ENCODE assay signal across 19 cellular contexts in the genomic region with DNA sequence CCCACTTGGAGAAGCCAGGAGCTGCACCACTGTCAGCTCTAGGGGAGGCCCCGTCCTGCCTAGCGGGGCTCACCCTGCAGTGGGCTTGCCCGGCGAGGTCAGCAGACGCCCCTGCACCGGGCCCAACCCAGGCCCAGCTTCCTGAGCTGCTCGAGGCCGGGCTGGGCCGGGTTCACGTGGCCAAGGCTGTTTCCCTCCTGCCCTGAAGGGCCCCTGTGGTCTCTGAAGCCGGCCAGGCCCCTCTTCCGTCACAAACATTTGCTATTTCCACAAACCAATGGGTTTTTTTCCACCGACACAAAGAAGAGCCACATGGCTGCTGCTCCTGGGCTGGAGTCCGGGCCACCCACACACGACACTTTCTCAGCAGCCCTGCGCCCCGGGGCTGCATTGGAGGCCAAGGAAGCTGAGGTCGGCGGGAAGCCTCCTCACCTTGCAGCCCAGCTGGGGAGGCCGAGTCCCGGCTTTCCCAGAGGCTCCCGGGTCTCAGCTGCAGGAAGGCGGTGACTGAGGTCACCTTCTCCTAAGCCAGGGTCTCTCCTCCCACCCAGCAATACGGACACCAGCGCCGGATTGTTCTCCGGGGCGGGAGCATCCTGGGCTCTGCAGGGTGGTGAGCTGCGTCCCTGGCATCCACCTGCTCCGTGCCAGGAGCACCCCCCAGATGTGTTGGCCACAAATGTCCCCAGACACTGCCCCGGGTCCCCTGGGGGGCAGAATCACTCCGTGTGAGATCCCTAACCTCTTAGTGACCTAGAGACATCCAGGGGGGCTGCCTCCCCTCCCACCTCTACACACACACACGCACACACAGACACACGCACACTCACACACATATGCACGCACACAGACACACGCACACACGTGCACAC.
DNase-seq lines count a peak whose midpoint lies in the region; ATAC-seq and TF ChIP-seq lines count a peak whose summit lies in the region.
"Had no signal": no experiment of that assay in that cellular context is flagged by ENCODE, and none has a peak within 500 bp of the region (broad histone marks: within the 10 kb centered on the region; RNA-seq: fewer than 3 reads in every experiment).

No MANE protein-coding gene starts in this region.

- H3K4me1 Mint-ChIP-seq in endodermal cell = no peaks in the 10 kb centered on the region

- H3K4me1 ChIP-seq in BLaER1 (peaks cover 86% of the 10 kb centered on the region), HEK293 (ENCODE audit: control insufficient read depth, insufficient read depth, low read length) (no peaks in the 10 kb centered on the region), endodermal cell (ENCODE audit: control insufficient read depth, insufficient read depth, low read length) (no peaks in the 10 kb centered on the region), mucosa of descending colon (ENCODE audit: low read depth) (no peaks in the 10 kb centered on the region)

- H4K20me1 ChIP-seq in BLaER1 = peaks cover 91% of the 10 kb centered on the region

- H3K27ac ChIP-seq in BLaER1 = peak overlapping the region; percentile 67
- no peak overlapping the region for H3K27ac ChIP-seq in HEK293 (ENCODE audit: extremely low read depth, low read depth, low read length)
- peak overlapping the region; percentile 49 for H3K27ac ChIP-seq in endodermal cell (ENCODE audit: low read depth, low read length)
- H3K27ac ChIP-seq: ovary had no signal

- intact Hi-C loops in mucosa of descending colon (cut with DNase I, micrococcal nuclease) = no loop called here

- H3K27me3 Mint-ChIP-seq in endodermal cell (ENCODE audit: insufficient read depth) = no peaks in the 10 kb centered on the region
- H3K27me3 Mint-ChIP-seq: activated T-cell treated with anti-CD3 and anti-CD28 coated beads, Interleukin-2, amount 50 U/mL, for 24 hours; stimulated activated naive CD8-positive, alpha-beta T cell treated with anti-CD3 and anti-CD28 coated beads, Interleukin-15, Interleukin-2, amounts not matched to agents 100 ng/mL and 50 ng/mL, for 24 hours; T-helper 17 cell had no signal

- H3K27me3 ChIP-seq in BLaER1 (no peaks in the 10 kb centered on the region), endodermal cell (ENCODE audit: control insufficient read depth, insufficient read depth, low read length, poor library complexity, severe bottlenecking) (no peaks in the 10 kb centered on the region)
- H3K27me3 ChIP-seq: ovary, vagina had no signal

- no peak overlapping the region for H3K4me3 Mint-ChIP-seq in endodermal cell
- H3K4me3 Mint-ChIP-seq: activated naive CD8-positive, alpha-beta T cell treated with anti-CD3 and anti-CD28 coated beads, Interleukin-2, amount 50 U/mL, for 24 hours; activated T-cell treated with anti-CD3 and anti-CD28 coated beads, Interleukin-2, amount 50 U/mL, for 24 hours; stimulated activated naive CD8-positive, alpha-beta T cell treated with anti-CD3 and anti-CD28 coated beads, Interleukin-15, Interleukin-2, amounts not matched to agents 100 ng/mL and 50 ng/mL, for 24 hours; T-helper 17 cell had no signal

- WGBS in endodermal cell (ENCODE audit: insufficient coverage in 1 of 2, insufficient read length in 1 of 2), 2 experiments = 86 to 88% methylated on average over 13 to 37 of the region's 37 CpGs

- ATAC-seq in mucosa of descending colon (no peak), HG03442 (IDR thresholded peaks at IDR 0.05; ENCODE audit: unreplicated experiment) (no peak), GM18511 (IDR thresholded peaks at IDR 0.05; ENCODE audit: unreplicated experiment) (no peak)
- ATAC-seq: activated naive CD8-positive, alpha-beta T cell treated with anti-CD3 and anti-CD28 coated beads, Interleukin-2, amount 50 U/mL, for 24 hours; T-helper 17 cell had no signal

- CTCF ChIA-PET in HEK293 (lab: Yijun Ruan, JAX) = no interaction called here

- H3K9me3 ChIP-seq in BLaER1 = no peaks in the 10 kb centered on the region
- H3K9me3 ChIP-seq in HEK293 (ENCODE audit: control insufficient read depth, insufficient read depth, low read depth, low read length) = no peaks in the 10 kb centered on the region
- no peaks in the 10 kb centered on the region for H3K9me3 ChIP-seq in endodermal cell (ENCODE audit: control insufficient read depth, low read length)
- no peaks in the 10 kb centered on the region for H3K9me3 ChIP-seq in mucosa of descending colon
- H3K9me3 ChIP-seq: ovary, vagina had no signal

- H3K27ac Mint-ChIP-seq in endodermal cell = peak overlapping the region; percentile 39
- H3K27ac Mint-ChIP-seq: activated naive CD8-positive, alpha-beta T cell treated with anti-CD3 and anti-CD28 coated beads, Interleukin-2, amount 50 U/mL, for 24 hours; activated T-cell treated with anti-CD3 and anti-CD28 coated beads, Interleukin-2, amount 50 U/mL, for 24 hours; stimulated activated naive CD8-positive, alpha-beta T cell treated with anti-CD3 and anti-CD28 coated beads, Interleukin-15, Interleukin-2, amounts not matched to agents 100 ng/mL and 50 ng/mL, for 24 hours; T-helper 17 cell had no signal

- H3K36me3 ChIP-seq in BLaER1 (peaks cover 42% of the 10 kb centered on the region; the same call in 1 of the 2 replicates), HEK293 (ENCODE audit: control insufficient read depth in 2 of 2, insufficient read depth in 1 of 2, low read length in 2 of 2) (no peaks in the 10 kb centered on the region), endodermal cell (ENCODE audit: control insufficient read depth, insufficient read depth, low read length) (no peaks in the 10 kb centered on the region), mucosa of descending colon (ENCODE audit: low read depth) (no peaks in the 10 kb centered on the region)
- H3K36me3 ChIP-seq: ovary, vagina had no signal

- H3K4me3 ChIP-seq in BLaER1 = no peak overlapping the region
- H3K4me3 ChIP-seq in HEK293 (ENCODE audit: low read depth, low read length) = no peak overlapping the region
- no peak overlapping the region for H3K4me3 ChIP-seq in endodermal cell (ENCODE audit: low read length)
- H3K4me3 ChIP-seq in mucosa of descending colon = no peak overlapping the region
- H3K4me3 ChIP-seq: ovary, vagina had no signal

- DNase-seq in endodermal cell (peak; percentile 60), mucosa of descending colon (peak in 2 of 3 donors; percentile 19 to 45), foreskin melanocyte (no peak), GM10266 (ENCODE audit: extremely low spot score) (no peak)
- DNase-seq: activated CD4-positive, alpha-beta T cell treated with anti-CD3 and anti-CD28 coated beads for 1 hour; activated naive CD8-positive, alpha-beta T cell treated with anti-CD3 and anti-CD28 coated beads, Interleukin-2, amount 50 U/mL, for 24 hours; activated T-cell treated with anti-CD3 and anti-CD28 coated beads, Interleukin-2, amount 50 U/mL, for 24 hours; DMS 273 treated with DMSO at 0.1 percent for 48 hours; KG1; NCI-H1105 treated with DMSO at 0.1 percent for 48 hours; stimulated activated CD4-positive, alpha-beta T cell treated with anti-CD3 and anti-CD28 coated beads, Interleukin-12 subunit alpha, Interleukin-12 subunit beta, amount 100 ng/mL, for 4 hours; T-helper 17 cell had no signal

- no peaks in the 10 kb centered on the region for H3K9me3 Mint-ChIP-seq in endodermal cell
- H3K9me3 Mint-ChIP-seq: activated naive CD8-positive, alpha-beta T cell treated with anti-CD3 and anti-CD28 coated beads, Interleukin-2, amount 50 U/mL, for 24 hours; activated T-cell treated with anti-CD3 and anti-CD28 coated beads, Interleukin-2, amount 50 U/mL, for 24 hours; stimulated activated naive CD8-positive, alpha-beta T cell treated with anti-CD3 and anti-CD28 coated beads, Interleukin-15, Interleukin-2, amounts not matched to agents 100 ng/mL and 50 ng/mL, for 24 hours had no signal

- POLR2A ChIA-PET in HEK293 (lab: Yijun Ruan, JAX) = interaction anchor here (4.7 kb wide), 1 partner anchor 80 kb away, joined by 51 read pairs; the partner anchor contains the start of gene GADD45B

- no peaks in the 10 kb centered on the region for H3K36me3 Mint-ChIP-seq in endodermal cell (ENCODE audit: low read depth)

- H3K9ac ChIP-seq in BLaER1 = 0 out of 2 replicates have a peak overlapping the region, but pooled peaks have one; percentile 0
- H3K9ac ChIP-seq in endodermal cell (ENCODE audit: extremely low read depth, low read length, poor library complexity, severe bottlenecking) = no peak overlapping the region

- H3K4me2 ChIP-seq in BLaER1 = peak overlapping the region; percentile 58

- no peak for TF ChIP-seq CTCF in HEK293 (tag by site-specific recombination; IDR thresholded peaks at IDR 0.05)
- no peak for TF ChIP-seq CTCF in endodermal cell (conservative IDR thresholded peaks at IDR 0.05)
- no peak for TF ChIP-seq CTCF in mucosa of descending colon (IDR thresholded peaks at IDR 0.05)
- TF ChIP-seq CTCF in GM10266 (IDR thresholded peaks at IDR 0.05; ENCODE audit: control insufficient read depth, insufficient read depth, low read depth, missing control alignments) = no peak

TF ChIP-seq in HEK293, 187 proteins besides CTCF, POLR2A, EP300 and RAD21 (continues in another document):
- TF ChIP-seq EGR2 (tag by site-specific recombination; IDR thresholded peaks at IDR 0.05; ENCODE audit: low read depth) (peak; percentile 49; the same call in 1 of the 2 replicates), ZNF600 (tag by site-specific recombination; IDR thresholded peaks at IDR 0.05) (no peak), KLF10 (tag by site-specific recombination; IDR thresholded peaks at IDR 0.05) (no peak), ZSCAN30 (tag by site-specific recombination; IDR thresholded peaks at IDR 0.05) (no peak), ZNF121 (tag by site-specific recombination; IDR thresholded peaks at IDR 0.05) (no peak), ZNF112 (tag by site-specific recombination; IDR thresholded peaks at IDR 0.05) (no peak), YY1 (tag by site-specific recombination; IDR thresholded peaks at IDR 0.05) (no peak), KLF9 (tag by site-specific recombination; IDR thresholded peaks at IDR 0.05; ENCODE audit: low read depth) (no peak), ZNF391 (tag by site-specific recombination; IDR thresholded peaks at IDR 0.05; ENCODE audit: borderline replicate concordance, low read depth) (no peak), ZNF335 (tag by site-specific recombination; conservative IDR thresholded peaks at IDR 0.05) (no peak), ZNF174 (tag by site-specific recombination; IDR thresholded peaks at IDR 0.05) (no peak)

Comparison
In these comparisons a context has a peak if more than half of its experiments do, and no peak if none do; other contexts are left out.
1. DNase-seq: peak in endodermal cell (single experiment) and mucosa of descending colon (2 of 3); none in foreskin melanocyte (single experiment) and GM10266 (single experiment).